In the genomic region with DNA sequence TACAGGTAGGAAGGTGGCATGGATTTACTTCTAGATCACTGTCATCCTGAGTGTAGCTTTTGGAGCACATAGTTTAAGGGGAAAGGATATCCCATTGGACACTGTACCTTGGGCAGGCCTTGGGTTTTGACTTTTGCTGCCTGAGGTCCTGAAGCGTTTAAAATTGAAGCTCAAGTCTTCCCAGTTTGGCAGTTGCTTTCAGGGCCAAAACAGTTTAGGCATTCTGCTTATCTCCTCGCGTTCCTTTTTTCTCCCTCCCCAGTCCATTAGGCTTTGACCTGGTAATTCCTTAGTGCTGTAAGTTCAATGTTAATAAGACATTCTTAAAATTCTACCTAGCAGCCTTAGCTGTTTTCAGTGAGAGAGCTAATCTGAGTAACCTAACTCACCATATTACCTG, we compare ENCODE assay signal across 1 cellular context.
TF ChIP-seq lines count a peak whose summit lies in the region.

No MANE protein-coding gene starts in this region.

TF ChIP-seq in A549, 52 proteins besides CTCF, POLR2A, EP300 and RAD21 (continued from another document):
- TF ChIP-seq, protein P1, sequence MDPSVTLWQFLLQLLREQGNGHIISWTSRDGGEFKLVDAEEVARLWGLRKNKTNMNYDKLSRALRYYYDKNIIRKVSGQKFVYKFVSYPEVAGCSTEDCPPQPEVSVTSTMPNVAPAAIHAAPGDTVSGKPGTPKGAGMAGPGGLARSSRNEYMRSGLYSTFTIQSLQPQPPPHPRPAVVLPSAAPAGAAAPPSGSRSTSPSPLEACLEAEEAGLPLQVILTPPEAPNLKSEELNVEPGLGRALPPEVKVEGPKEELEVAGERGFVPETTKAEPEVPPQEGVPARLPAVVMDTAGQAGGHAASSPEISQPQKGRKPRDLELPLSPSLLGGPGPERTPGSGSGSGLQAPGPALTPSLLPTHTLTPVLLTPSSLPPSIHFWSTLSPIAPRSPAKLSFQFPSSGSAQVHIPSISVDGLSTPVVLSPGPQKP (IDR thresholded peaks at IDR 0.05; ENCODE audit: low read depth, low read length), result no peak
- TF ChIP-seq PHF8 (IDR thresholded peaks at IDR 0.05; ENCODE audit: borderline replicate concordance, low read depth), result no peak
- TF ChIP-seq FOXS1 (CRISPR knock-in tag; IDR thresholded peaks at IDR 0.05), result no peak
